1 cellular context compared by ENCODE assay signal in genomic region chr20:48394415-48395081, GRCh38.
A peak's percentile ranks its signal among the peaks of the same experiment; 100 is the strongest.
TF ChIP-seq lines count a peak whose summit lies in the region.

No MANE protein-coding gene starts in this region.

TF ChIP-seq in HepG2, 621 proteins besides CTCF, POLR2A, EP300 and RAD21 (continued from another document):
- TF ChIP-seq, protein P1, sequence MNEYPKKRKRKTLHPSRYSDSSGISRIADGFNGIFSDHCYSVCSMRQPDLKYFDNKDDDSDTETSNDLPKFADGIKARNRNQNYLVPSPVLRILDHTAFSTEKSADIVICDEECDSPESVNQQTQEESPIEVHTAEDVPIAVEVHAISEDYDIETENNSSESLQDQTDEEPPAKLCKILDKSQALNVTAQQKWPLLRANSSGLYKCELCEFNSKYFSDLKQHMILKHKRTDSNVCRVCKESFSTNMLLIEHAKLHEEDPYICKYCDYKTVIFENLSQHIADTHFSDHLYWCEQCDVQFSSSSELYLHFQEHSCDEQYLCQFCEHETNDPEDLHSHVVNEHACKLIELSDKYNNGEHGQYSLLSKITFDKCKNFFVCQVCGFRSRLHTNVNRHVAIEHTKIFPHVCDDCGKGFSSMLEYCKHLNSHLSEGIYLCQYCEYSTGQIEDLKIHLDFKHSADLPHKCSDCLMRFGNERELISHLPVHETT (CRISPR knock-in tag; conservative IDR thresholded peaks at IDR 0.05) = no peak
- TF ChIP-seq, protein P2, sequence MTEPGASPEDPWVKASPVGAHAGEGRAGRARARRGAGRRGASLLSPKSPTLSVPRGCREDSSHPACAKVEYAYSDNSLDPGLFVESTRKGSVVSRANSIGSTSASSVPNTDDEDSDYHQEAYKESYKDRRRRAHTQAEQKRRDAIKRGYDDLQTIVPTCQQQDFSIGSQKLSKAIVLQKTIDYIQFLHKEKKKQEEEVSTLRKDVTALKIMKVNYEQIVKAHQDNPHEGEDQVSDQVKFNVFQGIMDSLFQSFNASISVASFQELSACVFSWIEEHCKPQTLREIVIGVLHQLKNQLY (CRISPR knock-in tag; IDR thresholded peaks at IDR 0.05) = peak; percentile 60; the same call in 1 of the 2 replicates
- TF ChIP-seq HNRNPH1 (optimal IDR thresholded peaks at IDR 0.05; ENCODE audit: low read depth, low read length) = no peak
- TF ChIP-seq JUNB (CRISPR knock-in tag; IDR thresholded peaks at IDR 0.05; ENCODE audit: borderline replicate concordance) = no peak
- peak; percentile 47; the same call in 1 of the 2 replicates for TF ChIP-seq ATF7-NPFF (CRISPR knock-in tag; IDR thresholded peaks at IDR 0.05; ENCODE audit: low read depth)
- TF ChIP-seq RNF219 (CRISPR knock-in tag; IDR thresholded peaks at IDR 0.05) = no peak
- TF ChIP-seq ZNF354B (CRISPR knock-in tag; IDR thresholded peaks at IDR 0.05) = no peak
- no peak for TF ChIP-seq ELF4 (CRISPR knock-in tag; IDR thresholded peaks at IDR 0.05; ENCODE audit: borderline replicate concordance)
- TF ChIP-seq ZNF180 (CRISPR knock-in tag; IDR thresholded peaks at IDR 0.05; ENCODE audit: borderline replicate concordance, low read depth) = no peak
- TF ChIP-seq ARID4A (CRISPR knock-in tag; IDR thresholded peaks at IDR 0.05; ENCODE audit: borderline replicate concordance) = peak; percentile 49; the same call in 1 of the 2 replicates
- TF ChIP-seq NRL (CRISPR knock-in tag; IDR thresholded peaks at IDR 0.05; ENCODE audit: borderline replicate concordance) = no peak
- TF ChIP-seq, protein P3, sequence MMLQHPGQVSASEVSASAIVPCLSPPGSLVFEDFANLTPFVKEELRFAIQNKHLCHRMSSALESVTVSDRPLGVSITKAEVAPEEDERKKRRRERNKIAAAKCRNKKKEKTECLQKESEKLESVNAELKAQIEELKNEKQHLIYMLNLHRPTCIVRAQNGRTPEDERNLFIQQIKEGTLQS (CRISPR knock-in tag; IDR thresholded peaks at IDR 0.05) = no peak
- no peak for TF ChIP-seq MNT (IDR thresholded peaks at IDR 0.05)
- TF ChIP-seq ZNF430 (CRISPR knock-in tag; IDR thresholded peaks at IDR 0.05) = no peak
- TF ChIP-seq GABPB1 (CRISPR knock-in tag; IDR thresholded peaks at IDR 0.05) = no peak; the same call in 1 of the 2 replicates
- TF ChIP-seq FOSL1 (CRISPR knock-in tag; IDR thresholded peaks at IDR 0.05; ENCODE audit: borderline replicate concordance) = no peak
- TF ChIP-seq MED13 (CRISPR knock-in tag; IDR thresholded peaks at IDR 0.05) = peak; percentile 65; the same call in 1 of the 2 replicates
